In the genomic region with DNA sequence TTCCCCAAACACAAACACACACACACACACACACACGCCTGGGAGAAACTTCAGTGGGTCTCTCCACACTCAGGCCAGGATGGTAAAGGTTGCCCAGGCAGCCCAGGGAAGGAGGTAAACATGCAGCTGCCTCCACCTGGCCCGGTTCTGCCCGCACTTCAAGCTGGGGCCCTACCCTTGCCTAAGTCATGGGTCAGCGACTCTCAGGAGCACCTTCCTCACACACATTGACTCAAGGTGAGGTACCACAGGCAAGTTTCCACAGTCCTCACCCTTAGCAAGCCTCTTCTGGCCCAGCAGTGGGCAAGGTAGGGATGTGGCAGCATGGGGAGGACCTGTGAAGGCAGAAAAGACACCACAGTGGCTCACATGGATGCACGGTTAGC, we compare ENCODE assay signal across 19 cellular contexts. TPM values are rescaled to one million over a fixed set of nuclear protein-coding genes. Genes with fewer than 3 reads are reported as not detected.
DNase-seq lines count a peak whose midpoint lies in the region; ATAC-seq, FAIRE-seq and TF ChIP-seq lines count a peak whose summit lies in the region.
"Had no signal": no experiment of that assay in that cellular context is flagged by ENCODE, and none has a peak within 500 bp of the region (broad histone marks: within the 10 kb centered on the region; RNA-seq: fewer than 3 reads in every experiment).

No MANE protein-coding gene starts in this region.

- H3K4me3 ChIP-seq in coronary artery (no peak overlapping the region), kidney (ENCODE audit: low read length in 2 of 2) (no peak overlapping the region), upper lobe of right lung (no peak overlapping the region)
- H3K4me3 ChIP-seq: A549, HAP-1, K562 had no signal

- H3K27ac ChIP-seq in coronary artery (no peak overlapping the region), kidney (ENCODE audit: low read depth in 2 of 2, low read length in 2 of 2) (no peak overlapping the region), upper lobe of right lung (no peak overlapping the region)
- H3K27ac ChIP-seq: A549 had no signal

- no peak for ATAC-seq in activated naive CD8-positive, alpha-beta T cell treated with anti-CD3 and anti-CD28 coated beads, Interleukin-2, amount 10 ng/mL, durations not matched to agents 7 days and 5 days (ENCODE audit: low read depth)
- no peak for ATAC-seq in upper lobe of right lung
- no peak for ATAC-seq in HG02938 (IDR thresholded peaks at IDR 0.05; ENCODE audit: unreplicated experiment)
- ATAC-seq: A549, K562 had no signal

- no peak overlapping the region for H3K9ac ChIP-seq in kidney (ENCODE audit: low read length in 2 of 2)

- H3K9me3 ChIP-seq in kidney (ENCODE audit: control insufficient read depth in 1 of 2, low read length in 2 of 2) (no peaks in the 10 kb centered on the region), upper lobe of right lung (no peaks in the 10 kb centered on the region)
- H3K9me3 ChIP-seq: A549, Caco-2, HAP-1 had no signal

- POLR2A ChIA-PET in activated naive CD8-positive, alpha-beta T cell treated with anti-CD3 and anti-CD28 coated beads, Interleukin-2, amount 10 ng/mL, durations not matched to agents 7 days and 5 days (lab: Charles Lee): no interaction called here

- H3K27me3 Mint-ChIP-seq in activated naive CD8-positive, alpha-beta T cell treated with anti-CD3 and anti-CD28 coated beads, Interleukin-2, amount 10 ng/mL, durations not matched to agents 7 days and 5 days: peaks cover 8% of the 10 kb centered on the region
- no peaks in the 10 kb centered on the region for H3K27me3 Mint-ChIP-seq in activated naive CD8-positive, alpha-beta T cell treated with anti-CD3 and anti-CD28 coated beads for 36 hours

- H3K4me3 Mint-ChIP-seq in activated naive CD8-positive, alpha-beta T cell treated with anti-CD3 and anti-CD28 coated beads, Interleukin-2, amount 10 ng/mL, durations not matched to agents 7 days and 5 days: no peak overlapping the region
- H3K4me3 Mint-ChIP-seq in activated naive CD8-positive, alpha-beta T cell treated with anti-CD3 and anti-CD28 coated beads for 36 hours: no peak overlapping the region
- H3K4me3 Mint-ChIP-seq: CD4-positive, alpha-beta T cell had no signal

- no peak for FAIRE-seq in kidney (lab: Jason Lieb, UNC)
- FAIRE-seq: A549, K562 had no signal

- no peak overlapping the region for H3K27ac Mint-ChIP-seq in activated naive CD8-positive, alpha-beta T cell treated with anti-CD3 and anti-CD28 coated beads, Interleukin-2, amount 10 ng/mL, durations not matched to agents 7 days and 5 days
- H3K27ac Mint-ChIP-seq in activated naive CD8-positive, alpha-beta T cell treated with anti-CD3 and anti-CD28 coated beads for 36 hours: no peak overlapping the region
- H3K27ac Mint-ChIP-seq: CD4-positive, alpha-beta T cell had no signal

- H3K4me1 Mint-ChIP-seq in activated naive CD8-positive, alpha-beta T cell treated with anti-CD3 and anti-CD28 coated beads, Interleukin-2, amount 10 ng/mL, durations not matched to agents 7 days and 5 days: no peaks in the 10 kb centered on the region
- H3K4me1 Mint-ChIP-seq in activated naive CD8-positive, alpha-beta T cell treated with anti-CD3 and anti-CD28 coated beads for 36 hours: no peaks in the 10 kb centered on the region

- no peaks in the 10 kb centered on the region for H3K36me3 ChIP-seq in kidney (ENCODE audit: control insufficient read depth in 1 of 2, insufficient read depth in 2 of 2, low read length in 2 of 2)
- H3K36me3 ChIP-seq in upper lobe of right lung: no peaks in the 10 kb centered on the region
- H3K36me3 ChIP-seq: HAP-1 had no signal

- DNase-seq in activated naive CD8-positive, alpha-beta T cell treated with anti-CD3 and anti-CD28 coated beads, Interleukin-2, amount 10 ng/mL, durations not matched to agents 7 days and 5 days: peak; percentile 20
- DNase-seq in activated naive CD8-positive, alpha-beta T cell treated with anti-CD3 and anti-CD28 coated beads for 36 hours: no peak
- DNase-seq in coronary artery (ENCODE audit: low spot score): peak; percentile 46
- peak; percentile 43 for DNase-seq in kidney
- DNase-seq in upper lobe of right lung: peak; percentile 33
- no peak for DNase-seq in NCI-H1417 treated with DMSO at 0.1 percent for 48 hours (lab: John Stamatoyannopoulos, UW)
- DNase-seq: Caco-2; CD4-positive, alpha-beta T cell; GF-D8; NCI-H1105; NCI-H1694 treated with DMSO at 0.1 percent for 48 hours; SHP77 had no signal

- H3K9me3 Mint-ChIP-seq in activated naive CD8-positive, alpha-beta T cell treated with anti-CD3 and anti-CD28 coated beads, Interleukin-2, amount 10 ng/mL, durations not matched to agents 7 days and 5 days: no peaks in the 10 kb centered on the region
- H3K9me3 Mint-ChIP-seq in activated naive CD8-positive, alpha-beta T cell treated with anti-CD3 and anti-CD28 coated beads for 36 hours: no peaks in the 10 kb centered on the region
- H3K9me3 Mint-ChIP-seq: CD4-positive, alpha-beta T cell had no signal

- no peaks in the 10 kb centered on the region for H3K36me3 Mint-ChIP-seq in activated naive CD8-positive, alpha-beta T cell treated with anti-CD3 and anti-CD28 coated beads, Interleukin-2, amount 10 ng/mL, durations not matched to agents 7 days and 5 days
- H3K36me3 Mint-ChIP-seq in activated naive CD8-positive, alpha-beta T cell treated with anti-CD3 and anti-CD28 coated beads for 36 hours: no peaks in the 10 kb centered on the region

- intact Hi-C loops in kidney (cut with DNase I): no loop called here
- intact Hi-C loops in upper lobe of right lung (cut with DNase I): no loop called here

- H3K4me1 ChIP-seq in kidney (ENCODE audit: control insufficient read depth in 1 of 2, insufficient read depth in 1 of 2, low read depth in 1 of 2, low read length in 2 of 2) (peaks cover 0 to 2% of the 10 kb centered on the region in 2 donors), upper lobe of right lung (peaks cover 8% of the 10 kb centered on the region)
- H3K4me1 ChIP-seq: Caco-2, HAP-1 had no signal

- H3K27me3 ChIP-seq in upper lobe of right lung: no peaks in the 10 kb centered on the region

- no peak for TF ChIP-seq CTCF in coronary artery (IDR thresholded peaks at IDR 0.05)
- TF ChIP-seq CTCF in kidney (IDR thresholded peaks at IDR 0.05; ENCODE audit: borderline replicate concordance, extremely low read depth, insufficient read depth): no peak
- TF ChIP-seq CTCF in upper lobe of right lung (IDR thresholded peaks at IDR 0.05): no peak

RNA-seq across cellular contexts. Expression of a gene that starts 14.1 kb away (rescaled TPM):
- under 1 TPM in 1 of 2 experiments, not detected in 1; 0.22 TPM for total RNA-seq in activated naive CD8-positive, alpha-beta T cell treated with anti-CD3 and anti-CD28 coated beads, Interleukin-2, amount 10 ng/mL, durations not matched to agents 7 days and 5 days
- total RNA-seq in activated naive CD8-positive, alpha-beta T cell treated with anti-CD3 and anti-CD28 coated beads for 36 hours: under 1 TPM; 0.08 to 0.60 TPM
- 5.5 TPM for total RNA-seq in kidney
- polyA plus RNA-seq in kidney (ENCODE audit: insufficient read depth, low read depth, low replicate concordance): 1.3 TPM
- 1.2 TPM for total RNA-seq in upper lobe of right lung
- total RNA-seq: CD4-positive, alpha-beta T cell; K562 had no signal

RNA-seq across cellular contexts. Expression of a gene that starts 32.8 kb away (rescaled TPM):
- not detected for total RNA-seq in activated naive CD8-positive, alpha-beta T cell treated with anti-CD3 and anti-CD28 coated beads, Interleukin-2, amount 10 ng/mL, durations not matched to agents 7 days and 5 days
- total RNA-seq in activated naive CD8-positive, alpha-beta T cell treated with anti-CD3 and anti-CD28 coated beads for 36 hours: not detected
- total RNA-seq in kidney (122 TPM), upper lobe of right lung (not detected)
- polyA plus RNA-seq in kidney (ENCODE audit: insufficient read depth, low read depth, low replicate concordance): 666 TPM
- total RNA-seq: Caco-2; CD4-positive, alpha-beta T cell; K562; NCI-H460; RPMI7951 had no signal
- polyA plus RNA-seq: A549, BJ, K562 had no signal

RNA-seq across cellular contexts. Expression of a gene that starts 43.9 kb away (rescaled TPM):
- not detected for total RNA-seq in activated naive CD8-positive, alpha-beta T cell treated with anti-CD3 and anti-CD28 coated beads, Interleukin-2, amount 10 ng/mL, durations not matched to agents 7 days and 5 days
- total RNA-seq in activated naive CD8-positive, alpha-beta T cell treated with anti-CD3 and anti-CD28 coated beads for 36 hours: not detected
- total RNA-seq in kidney (0.91 TPM), upper lobe of right lung (14.3 TPM)
- 0.99 TPM for polyA plus RNA-seq in kidney (ENCODE audit: insufficient read depth, low read depth, low replicate concordance)
- total RNA-seq: Caco-2; CD4-positive, alpha-beta T cell; K562; NCI-H460; RPMI7951 had no signal
- polyA plus RNA-seq: A549, BJ, K562 had no signal

RNA-seq across cellular contexts. Expression of a gene that starts 55.0 kb away (rescaled TPM):
- not detected for total RNA-seq in activated naive CD8-positive, alpha-beta T cell treated with anti-CD3 and anti-CD28 coated beads, Interleukin-2, amount 10 ng/mL, durations not matched to agents 7 days and 5 days
- not detected for total RNA-seq in activated naive CD8-positive, alpha-beta T cell treated with anti-CD3 and anti-CD28 coated beads for 36 hours
- 12.0 TPM for total RNA-seq in kidney
- 74.1 TPM for polyA plus RNA-seq in kidney (ENCODE audit: insufficient read depth, low read depth, low replicate concordance)
- total RNA-seq in upper lobe of right lung: 0.35 TPM
- total RNA-seq: Caco-2; CD4-positive, alpha-beta T cell; RPMI7951 had no signal
- polyA plus RNA-seq: BJ had no signal

Comparison
In these comparisons a context has a peak if more than half of its experiments do, and no peak if none do; other contexts are left out.
1. DNase-seq: peak in activated naive CD8-positive, alpha-beta T cell treated with anti-CD3 and anti-CD28 coated beads, Interleukin-2, amount 10 ng/mL, durations not matched to agents 7 days and 5 days (single experiment), coronary artery (single experiment), kidney (single experiment) and upper lobe of right lung (single experiment); none in activated naive CD8-positive, alpha-beta T cell treated with anti-CD3 and anti-CD28 coated beads for 36 hours (single experiment) and NCI-H1417 treated with DMSO at 0.1 percent for 48 hours (single experiment).
2. RNA of a gene that starts 32.8 kb away (total RNA-seq): 122 TPM in kidney (single experiment); not detected in activated naive CD8-positive, alpha-beta T cell treated with anti-CD3 and anti-CD28 coated beads, Interleukin-2, amount 10 ng/mL, durations not matched to agents 7 days and 5 days, not detected in activated naive CD8-positive, alpha-beta T cell treated with anti-CD3 and anti-CD28 coated beads for 36 hours and not detected in upper lobe of right lung (single experiment); every median in the first group is over 100 times any median in the second.